8 cellular contexts compared by ENCODE assay signal in the genomic region with DNA sequence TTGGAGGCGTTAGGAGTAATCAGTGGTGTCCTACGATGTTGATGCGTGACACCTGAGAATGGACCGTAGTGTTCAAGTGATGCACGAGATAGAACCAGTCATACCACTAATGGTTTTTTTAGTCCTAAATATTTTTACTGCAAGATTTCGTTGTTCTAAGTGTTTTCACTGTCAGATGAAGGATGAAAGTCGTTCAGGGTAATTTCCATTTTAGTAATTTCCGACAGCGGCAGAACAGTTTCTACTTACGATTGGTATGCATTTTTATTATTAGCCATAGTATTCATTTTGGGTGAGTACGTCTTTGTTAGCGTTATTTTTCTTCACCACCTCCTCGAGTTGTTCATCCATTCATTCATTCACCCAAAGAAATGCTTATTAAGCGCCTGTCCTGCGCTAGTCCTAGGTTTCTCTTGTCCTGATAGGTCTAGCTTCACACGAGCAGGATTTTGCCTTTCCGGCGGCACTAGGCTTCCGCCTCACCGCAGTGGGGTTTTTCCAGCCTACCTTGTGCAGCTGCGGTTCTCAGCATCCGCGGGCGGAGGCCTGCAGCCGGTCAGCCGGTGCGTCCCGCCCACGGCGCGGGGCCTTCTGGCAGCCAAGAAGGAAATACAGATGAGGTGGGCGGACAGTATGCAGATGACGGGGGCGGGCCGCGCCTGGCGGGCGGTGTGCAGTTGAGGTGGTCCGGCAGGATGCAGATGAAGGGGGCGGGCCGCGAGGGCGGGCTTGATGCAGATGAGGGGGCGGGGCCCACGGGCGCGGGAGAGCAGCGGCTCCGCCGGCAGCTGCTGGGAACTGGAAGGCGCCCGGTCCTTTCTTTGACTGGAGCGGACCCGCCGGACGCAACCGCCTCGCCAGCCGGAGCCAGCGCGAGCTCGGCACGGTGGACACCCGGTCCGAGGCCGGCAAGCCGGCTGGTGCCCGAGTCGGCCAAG.
DNase-seq lines count a peak whose midpoint lies in the region; ATAC-seq and TF ChIP-seq lines count a peak whose summit lies in the region.

No MANE protein-coding gene starts in this region.

- ATAC-seq in GM18873 (IDR thresholded peaks at IDR 0.05; ENCODE audit: low FRiP score, unreplicated experiment): peak; percentile 90
- peak; percentile 93 for ATAC-seq in HG03108 (IDR thresholded peaks at IDR 0.05; ENCODE audit: unreplicated experiment)
- peak; percentile 92 to 93 for ATAC-seq in activated CD4-positive, CD25-positive, alpha-beta regulatory T cell treated with anti-CD3 and anti-CD28 coated beads, Interleukin-2, amount 50 U/mL, for 24 hours

- TF ChIP-seq CTCF in AG04450 (IDR thresholded peaks at IDR 0.05; ENCODE audit: low read depth, low read length): no peak

- peak; percentile 89 for DNase-seq in AG04450 (ENCODE audit: low read depth, low spot score)
- DNase-seq in NCI-H2227 treated with DMSO at 0.1 percent for 48 hours (lab: John Stamatoyannopoulos, UW): peak; percentile 94
- DNase-seq in cerebellum (ENCODE audit: low spot score): peak; percentile 80
- DNase-seq in islet precursor cell: peak; percentile 100
- DNase-seq in stimulated activated CD4-positive, alpha-beta T cell treated with anti-CD3 and anti-CD28 coated beads, Interleukin-12 subunit alpha, Interleukin-12 subunit beta, amount 100 ng/mL, for 24 hours (ENCODE audit: low read depth in 2 of 2): peak; percentile 83 to 98

- CTCF ChIA-PET in AG04450 (lab: Charles Lee): interaction anchor here (1.1 kb wide), 1 partner anchor 33 kb away, joined by 3 read pairs; no protein-coding TSS in a partner anchor

- POLR2A ChIA-PET in AG04450 (lab: Yijun Ruan, JAX): interaction anchor here (0.5 to 2.1 kb wide), 9 partner anchors 14 to 143 kb away, joined by 3 to 11 read pairs (median 4); no protein-coding TSS in a partner anchor

- H3K4me3 ChIP-seq in AG04450 (ENCODE audit: low read depth, low read length): peak overlapping the region; percentile 78

- H3K9me3 ChIP-seq in AG04450 (ENCODE audit: control insufficient read depth, insufficient read depth, low read length): no peaks in the 10 kb centered on the region

- peak overlapping the region; percentile 47 for H3K27ac ChIP-seq in AG04450 (ENCODE audit: low read depth, low read length)

- H3K27me3 ChIP-seq in AG04450 (ENCODE audit: control insufficient read depth, insufficient read depth, low read length): no peaks in the 10 kb centered on the region

Comparison
In these comparisons a context has a peak if more than half of its experiments do, and no peak if none do; other contexts are left out.
1. Peak in every context shown above with its lines: DNase-seq, ATAC-seq, H3K4me3 ChIP-seq and H3K27ac ChIP-seq.